In genomic region chr17:64077409-64077808, GRCh38 we compare ENCODE assay signal across 12 cellular contexts. TPM values are rescaled to one million over a fixed set of nuclear protein-coding genes. Genes with fewer than 3 reads are reported as not detected.
DNase-seq lines count a peak whose midpoint lies in the region; ATAC-seq and TF ChIP-seq lines count a peak whose summit lies in the region.
"Had no signal": no experiment of that assay in that cellular context is flagged by ENCODE, and none has a peak within 500 bp of the region (broad histone marks: within the 10 kb centered on the region; RNA-seq: fewer than 3 reads in every experiment).

No MANE protein-coding gene starts in this region.

- H3K4me3 ChIP-seq in breast epithelium = no peak overlapping the region
- no peak overlapping the region for H3K4me3 ChIP-seq in upper lobe of right lung
- H3K4me3 ChIP-seq: adrenal gland had no signal

- H3K9me3 Mint-ChIP-seq in MCF 10A (ENCODE audit: unreplicated experiment) = no peaks in the 10 kb centered on the region

- POLR2A ChIA-PET in MCF 10A (lab: Yijun Ruan, JAX) = interaction anchor here (1.1 to 4.3 kb wide), 2 partner anchors 41 to 53 kb away, joined by 3 to 37 read pairs; partner anchors contain the start of gene ERN1

- ATAC-seq in left ventricle myocardium superior (no peak), upper lobe of right lung (no peak), GM18909 (IDR thresholded peaks at IDR 0.05; ENCODE audit: poor library complexity, unreplicated experiment) (no peak)
- ATAC-seq: T-helper 17 cell had no signal

- peaks cover 66% of the 10 kb centered on the region for H3K36me3 Mint-ChIP-seq in MCF 10A (ENCODE audit: insufficient read depth, unreplicated experiment)

- H3K27me3 Mint-ChIP-seq in MCF 10A (ENCODE audit: insufficient read depth, unreplicated experiment) = no peaks in the 10 kb centered on the region
- H3K27me3 Mint-ChIP-seq: T-helper 17 cell had no signal

- intact Hi-C loops in MCF 10A (cut with micrococcal nuclease) = no loop called here
- intact Hi-C loops in breast epithelium (cut with DNase I; ENCODE audit: low total_unique reads) = no loop called here
- intact Hi-C loops in left ventricle myocardium superior (cut with micrococcal nuclease) = no loop called here
- intact Hi-C loops in upper lobe of right lung (cut with DNase I) = no loop called here

- H3K27ac Mint-ChIP-seq in MCF 10A (ENCODE audit: low read depth, unreplicated experiment) = no peak overlapping the region
- H3K27ac Mint-ChIP-seq: T-helper 17 cell had no signal

- H3K27ac ChIP-seq in breast epithelium (no peak overlapping the region), upper lobe of right lung (peak overlapping the region; percentile 39)

- no TSS peak for BruUV-seq in MCF 10A (replicated peaks; lab: Mats Ljungman, UMichigan)

- TF ChIP-seq POLR2A in breast epithelium (IDR thresholded peaks at IDR 0.05) = no peak

- DNase-seq in MCF 10A (ENCODE audit: unreplicated experiment) (peak; percentile 32), breast epithelium (ENCODE audit: low spot score in 2 of 2) (no peak), NOMO-1 treated with DMSO at 0.1 percent for 48 hours (lab: John Stamatoyannopoulos, UW; ENCODE audit: unreplicated experiment) (peak; percentile 73), left ventricle myocardium superior (peak; percentile 42), upper lobe of right lung (peak; percentile 81), GM03348 (ENCODE audit: low spot score) (no peak)
- no peak for DNase-seq in activated CD8-positive, alpha-beta memory T cell treated with anti-CD3 and anti-CD28 coated beads for 24 hours
- DNase-seq: kidney, occipital lobe, T-helper 17 cell had no signal

- H3K27me3 ChIP-seq in breast epithelium (no peaks in the 10 kb centered on the region), upper lobe of right lung (no peaks in the 10 kb centered on the region)
- H3K27me3 ChIP-seq: adrenal gland had no signal

- no peaks in the 10 kb centered on the region for H3K36me3 ChIP-seq in breast epithelium
- H3K36me3 ChIP-seq in upper lobe of right lung = peaks cover 21% of the 10 kb centered on the region

- TF ChIP-seq CTCF in MCF 10A (IDR thresholded peaks at IDR 0.05; ENCODE audit: unreplicated experiment) = no peak
- TF ChIP-seq CTCF in breast epithelium (IDR thresholded peaks at IDR 0.05) = no peak
- TF ChIP-seq CTCF in upper lobe of right lung (IDR thresholded peaks at IDR 0.05) = no peak

- H3K9me3 ChIP-seq in breast epithelium (no peaks in the 10 kb centered on the region), upper lobe of right lung (no peaks in the 10 kb centered on the region)
- H3K9me3 ChIP-seq: adrenal gland had no signal

- CTCF ChIA-PET in MCF 10A (lab: Yijun Ruan, JAX) = interaction anchor here (0.6 to 1.3 kb wide), 2 partner anchors 50 to 57 kb away, joined by 3 to 4 read pairs; no protein-coding TSS in a partner anchor

- H3K4me1 ChIP-seq in breast epithelium (peaks cover 0 to 3% of the 10 kb centered on the region in 2 donors), upper lobe of right lung (peaks cover 51% of the 10 kb centered on the region)

- peaks cover 32% of the 10 kb centered on the region for H3K4me1 Mint-ChIP-seq in MCF 10A (ENCODE audit: insufficient read depth, unreplicated experiment)

- H3K4me3 Mint-ChIP-seq in MCF 10A (ENCODE audit: unreplicated experiment) = no peak overlapping the region

RNA-seq across cellular contexts. Expression of gene ERN1, which starts 52.5 kb away (rescaled TPM):
- total RNA-seq in MCF 10A (2022) (79.5 and 87.0 TPM in 2 replicates), breast epithelium (10 to 100 TPM; 13.1 to 40.8 (median 34.7) TPM), left ventricle myocardium superior (9.0 TPM), upper lobe of right lung (52.6 TPM)

RNA-seq across cellular contexts. Expression of gene ICAM2, which starts 57.0 kb away (rescaled TPM):
- total RNA-seq in MCF 10A (2022) = 0.34 TPM in 1 of 2 replicates, not detected in the other
- 100 to 1,000 TPM in 1 of 3 donors, 10 to 100 TPM in 2; 26.1 to 106 (median 32.2) TPM for total RNA-seq in breast epithelium
- total RNA-seq in left ventricle myocardium superior = 30.6 TPM
- total RNA-seq in upper lobe of right lung = 70.5 TPM

Comparison
In these comparisons a context has a peak if more than half of its experiments do, and no peak if none do; other contexts are left out.
1. DNase-seq: peak in MCF 10A (single experiment), NOMO-1 treated with DMSO at 0.1 percent for 48 hours (single experiment), left ventricle myocardium superior (single experiment) and upper lobe of right lung (single experiment); none in breast epithelium (0 of 2), GM03348 (single experiment) and activated CD8-positive, alpha-beta memory T cell treated with anti-CD3 and anti-CD28 coated beads for 24 hours (single experiment).
2. RNA of gene ICAM2, which starts 57.0 kb away (total RNA-seq): 70.5 TPM in upper lobe of right lung (single experiment), 26.1 to 106 TPM in breast epithelium and 30.6 TPM in left ventricle myocardium superior (single experiment); 0.34 TPM in MCF 10A; every median in the first group is over 10 times any median in the second.